In genomic region chr6:79672631-79673065, GRCh38 we compare ENCODE assay signal across 8 cellular contexts. TPM values are rescaled to one million over a fixed set of nuclear protein-coding genes. Genes with fewer than 3 reads are reported as not detected.
DNase-seq lines count a peak whose midpoint lies in the region; ATAC-seq and TF ChIP-seq lines count a peak whose summit lies in the region.

No MANE protein-coding gene starts in this region.

- H3K9me3 Mint-ChIP-seq in endodermal cell, result no peaks in the 10 kb centered on the region

- no peak overlapping the region for H3K4me3 ChIP-seq in heart left ventricle
- no peak overlapping the region for H3K4me3 ChIP-seq in NT2/D1 (ENCODE audit: insufficient read length, low read depth)
- no peak overlapping the region for H3K4me3 ChIP-seq in endodermal cell (ENCODE audit: low read length)

- no peaks in the 10 kb centered on the region for H3K27me3 Mint-ChIP-seq in endodermal cell (ENCODE audit: insufficient read depth)

- 60 to 71% (median 63%) methylated on average over 1 of the region's 1 CpG for WGBS in heart left ventricle, 4 donors
- 80 to 92% methylated on average over 1 of the region's 1 CpG for WGBS in endodermal cell (ENCODE audit: insufficient coverage in 1 of 2, insufficient read length in 1 of 2), 2 experiments

- intact Hi-C loops in heart left ventricle (cut with DNase I) (loop anchor here in 6 of 10 donors (2.0 to 10.0 kb wide), 4 partner anchors 40 to 102 kb away; partner anchors contain the start of gene SH3BGRL2 (in 2 of the 6)), left cardiac atrium (cut with DNase I) (loop anchor here in 1 of 2 donors (10.0 kb wide), 1 partner anchor 98 kb away; no protein-coding TSS in a partner anchor)

- H3K27ac Mint-ChIP-seq in endodermal cell, result no peak overlapping the region

- no peak overlapping the region for H3K4me3 Mint-ChIP-seq in endodermal cell

- H3K36me3 ChIP-seq in heart left ventricle, result peaks cover 0 to 16% (median 0%) of the 10 kb centered on the region in 9 donors
- H3K36me3 ChIP-seq in NT2/D1 (ENCODE audit: insufficient read depth, insufficient read length, low read length), result peaks cover 3% of the 10 kb centered on the region
- H3K36me3 ChIP-seq in endodermal cell (ENCODE audit: control insufficient read depth, insufficient read depth, low read length), result peaks cover 5% of the 10 kb centered on the region

- H3K4me1 ChIP-seq in heart left ventricle (peaks cover 0 to 21% (median 8%) of the 10 kb centered on the region in 12 donors), NT2/D1 (ENCODE audit: insufficient read depth, insufficient read length) (no peaks in the 10 kb centered on the region), endodermal cell (ENCODE audit: control insufficient read depth, insufficient read depth, low read length) (peaks cover 4% of the 10 kb centered on the region)

- peaks cover 0 to 9% (median 0%) of the 10 kb centered on the region in 12 donors for H3K9me3 ChIP-seq in heart left ventricle
- no peaks in the 10 kb centered on the region for H3K9me3 ChIP-seq in NT2/D1 (ENCODE audit: insufficient read depth, low read length)
- H3K9me3 ChIP-seq in endodermal cell (ENCODE audit: control insufficient read depth, low read length), result peaks cover 5% of the 10 kb centered on the region

- TF ChIP-seq CTCF in heart left ventricle (IDR thresholded peaks at IDR 0.05), result peak; percentile 6 to 61 (median 41)
- TF ChIP-seq CTCF in endodermal cell (conservative IDR thresholded peaks at IDR 0.05), result peak; percentile 77

- H3K27ac ChIP-seq in heart left ventricle (peak overlapping the region in 3 of 12 donors; percentile 21 to 55 (median 25)), endodermal cell (ENCODE audit: low read depth, low read length) (no peak overlapping the region)

- H3K27me3 ChIP-seq in heart left ventricle (no peaks in the 10 kb centered on the region), NT2/D1 (ENCODE audit: insufficient read depth, insufficient read length) (no peaks in the 10 kb centered on the region), endodermal cell (ENCODE audit: control insufficient read depth, insufficient read depth, low read length, poor library complexity, severe bottlenecking) (no peaks in the 10 kb centered on the region)

- peaks cover 11% of the 10 kb centered on the region for H3K36me3 Mint-ChIP-seq in endodermal cell (ENCODE audit: low read depth)

- TF ChIP-seq POLR2A in heart left ventricle (IDR thresholded peaks at IDR 0.05), result no peak

- DNase-seq in heart left ventricle (no peak), left cardiac atrium (no peak), NT2/D1 (ENCODE audit: low read depth, low spot score) (peak; percentile 2), endodermal cell (no peak), renal cortical epithelial cell (ENCODE audit: low read depth) (peak; percentile 55), COLO668 (lab: John Stamatoyannopoulos, UW; ENCODE audit: unreplicated experiment) (no peak)
- no peak for DNase-seq in activated effector memory CD4-positive, alpha-beta T cell treated with anti-CD3 and anti-CD28 coated beads, Interleukin-2, amount 50 U/mL, for 16 hours

- H3K4me1 Mint-ChIP-seq in endodermal cell, result peaks cover 37% of the 10 kb centered on the region

- H3K9ac ChIP-seq in NT2/D1 (ENCODE audit: insufficient read length, low read depth), result no peak overlapping the region
- no peak overlapping the region for H3K9ac ChIP-seq in endodermal cell (ENCODE audit: extremely low read depth, low read length, poor library complexity, severe bottlenecking)

- ATAC-seq in heart left ventricle (no peak), left cardiac atrium (no peak), GM19455 (IDR thresholded peaks at IDR 0.05; ENCODE audit: unreplicated experiment) (no peak)

RNA-seq across cellular contexts. Expression of gene SH3BGRL2, which starts 41.5 kb away (rescaled TPM):
- total RNA-seq in heart left ventricle (10 to 100 TPM in 2 of 9 donors, 1 to 10 TPM in 7; 4.4 to 14.1 (median 5.6) TPM), left cardiac atrium (10 to 100 TPM; 10.3 to 11.9 TPM), endodermal cell (10 to 100 TPM; 24.3 to 40.1 TPM), renal cortical epithelial cell (10.7 and 11.6 TPM in 2 replicates)
- 1 to 10 TPM; 2.5 to 6.4 TPM for polyA plus RNA-seq in heart left ventricle
- polyA plus RNA-seq in endodermal cell (2013, experiment 1 of 2), result 15.8 TPM
- polyA plus RNA-seq in endodermal cell (2013, experiment 2 of 2), result 15.9 TPM

Comparison
In these comparisons a context has a peak if more than half of its experiments do, and no peak if none do; other contexts are left out.
1. DNase-seq: peak in NT2/D1 (single experiment) and renal cortical epithelial cell (single experiment); none in heart left ventricle (0 of 5), left cardiac atrium (single experiment), endodermal cell (single experiment), activated effector memory CD4-positive, alpha-beta T cell treated with anti-CD3 and anti-CD28 coated beads, Interleukin-2, amount 50 U/mL, for 16 hours (single experiment) and COLO668 (single experiment).